ENCODE assay signal across 10 cellular contexts in the genomic region with DNA sequence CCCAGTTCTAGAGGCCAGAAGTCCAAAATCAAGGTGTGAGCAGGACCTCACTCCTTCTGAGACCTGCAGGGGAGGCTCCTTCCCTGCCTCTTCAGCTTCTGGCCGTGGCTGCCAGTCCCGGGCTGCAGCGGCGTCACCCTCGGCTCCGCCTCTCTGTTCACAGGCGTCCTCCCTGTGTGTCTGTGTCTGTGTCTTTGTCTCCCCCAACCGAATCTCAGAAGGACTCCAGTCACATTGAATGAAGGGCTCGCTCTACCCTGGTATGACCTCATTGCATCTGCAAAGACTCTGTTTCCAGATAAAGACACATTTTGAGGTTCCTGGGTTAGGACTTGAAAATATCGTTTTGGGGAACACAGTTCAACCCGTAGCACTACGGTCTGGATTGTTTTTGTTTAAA. TPM values are rescaled to one million over a fixed set of nuclear protein-coding genes. Genes with fewer than 3 reads are reported as not detected.
A peak's percentile ranks its signal among the peaks of the same experiment; 100 is the strongest.
DNase-seq lines count a peak whose midpoint lies in the region; FAIRE-seq and TF ChIP-seq lines count a peak whose summit lies in the region.
"Had no signal": no experiment of that assay in that cellular context is flagged by ENCODE, and none has a peak within 500 bp of the region (broad histone marks: within the 10 kb centered on the region; RNA-seq: fewer than 3 reads in every experiment).

No MANE protein-coding gene starts in this region.

- H3K27me3 Mint-ChIP-seq in astrocyte (ENCODE audit: low read depth, unreplicated experiment): no peaks in the 10 kb centered on the region

- no peaks in the 10 kb centered on the region for H3K9me3 Mint-ChIP-seq in astrocyte (ENCODE audit: unreplicated experiment)
- H3K9me3 Mint-ChIP-seq: T-helper 1 cell treated with Interleukin-12 subunit alpha and Interleukin-12 subunit beta and Interleukin-4 antibody, amounts not matched to agents 30 μg/mL and 1 μg/mL, for 36 hours had no signal

- no peaks in the 10 kb centered on the region for H3K9me3 ChIP-seq in SJSA1 (replicated peaks)
- H3K9me3 ChIP-seq in astrocyte (ENCODE audit: insufficient read depth, low read depth, low read length): no peaks in the 10 kb centered on the region

- H3K36me3 ChIP-seq in GM06990 (ENCODE audit: control insufficient read depth, insufficient read depth, low read length) (no peaks in the 10 kb centered on the region), SJSA1 (no peaks in the 10 kb centered on the region), astrocyte (ENCODE audit: insufficient read depth, low read length) (no peaks in the 10 kb centered on the region)

- peaks cover 8% of the 10 kb centered on the region for H3K4me1 Mint-ChIP-seq in astrocyte (ENCODE audit: low read depth, unreplicated experiment)

- H3K27ac Mint-ChIP-seq in astrocyte (ENCODE audit: unreplicated experiment): no peak overlapping the region
- H3K27ac Mint-ChIP-seq: T-helper 1 cell treated with Interleukin-12 subunit alpha and Interleukin-12 subunit beta and Interleukin-4 antibody, amounts not matched to agents 30 μg/mL and 1 μg/mL, for 36 hours had no signal

- no peaks in the 10 kb centered on the region for H4K20me1 ChIP-seq in astrocyte (ENCODE audit: insufficient read depth, low read length)

- H3K27ac ChIP-seq in SJSA1: no peak overlapping the region
- H3K27ac ChIP-seq in astrocyte (ENCODE audit: low read depth, low read length): no peak overlapping the region

- H3K4me2 ChIP-seq in astrocyte (ENCODE audit: low read length): peak overlapping the region; percentile 39

- H3K4me1 ChIP-seq in SJSA1 (replicated peaks): no peaks in the 10 kb centered on the region
- H3K4me1 ChIP-seq in astrocyte (ENCODE audit: insufficient read depth, low read length): no peaks in the 10 kb centered on the region

- no peak overlapping the region for H3K4me3 ChIP-seq in GM06990 (replicated peaks; ENCODE audit: low read depth, low read length)
- no peak overlapping the region for H3K4me3 ChIP-seq in Jurkat, Clone E6-1 (ENCODE audit: low read length)
- H3K4me3 ChIP-seq in SJSA1: no peak overlapping the region
- H3K4me3 ChIP-seq in astrocyte (ENCODE audit: insufficient read depth, low read depth, low read length): no peak overlapping the region

- H3K27me3 ChIP-seq in GM06990 (replicated peaks; ENCODE audit: control insufficient read depth, insufficient read depth, low read length): no peaks in the 10 kb centered on the region
- no peaks in the 10 kb centered on the region for H3K27me3 ChIP-seq in SJSA1 (replicated peaks)
- no peaks in the 10 kb centered on the region for H3K27me3 ChIP-seq in astrocyte (ENCODE audit: insufficient read depth, low read length)

- no peaks in the 10 kb centered on the region for H3K36me3 Mint-ChIP-seq in astrocyte (ENCODE audit: low read depth, unreplicated experiment)

- peak overlapping the region; percentile 37 for H2AFZ ChIP-seq in astrocyte (ENCODE audit: low read depth, low read length)

- TF ChIP-seq CTCF in GM06990 (IDR thresholded peaks at IDR 0.05; ENCODE audit: insufficient read depth, low read length, poor library complexity, severe bottlenecking) (peak; percentile 29), astrocyte (IDR thresholded peaks at IDR 0.05; ENCODE audit: insufficient read depth, low read depth, low read length) (no peak)

- no peak overlapping the region for H3K4me3 Mint-ChIP-seq in astrocyte (ENCODE audit: unreplicated experiment)
- H3K4me3 Mint-ChIP-seq: T-helper 1 cell treated with Interleukin-12 subunit alpha and Interleukin-12 subunit beta and Interleukin-4 antibody, amounts not matched to agents 30 μg/mL and 1 μg/mL, for 36 hours had no signal

- FAIRE-seq in astrocyte (lab: Jason Lieb, UNC) (no peak), GM12891 (lab: Jason Lieb, UNC) (no peak)

- DNase-seq in GM06990 (ENCODE audit: extremely low read depth, insufficient read length): peak; percentile 11
- peak; percentile 47 for DNase-seq in Jurkat, Clone E6-1 (ENCODE audit: low read depth, low spot score)
- DNase-seq in SJSA1 (ENCODE audit: low read depth in 1 of 2, low spot score in 2 of 2): peak; percentile 34 to 66
- no peak for DNase-seq in astrocyte (ENCODE audit: low read depth)
- DNase-seq in iPS-NIHi7 (ENCODE audit: extremely low spot score): peak; percentile 80
- DNase-seq in stimulated activated CD4-positive, alpha-beta T cell treated with anti-CD3 and anti-CD28 coated beads, Interleukin-2, amount 100 ng/mL, for 48 hours: peak; percentile 19 to 25
- no peak for DNase-seq in GM12891 (ENCODE audit: insufficient read length, low spot score)
- DNase-seq in effector CD8-positive, alpha-beta T cell (lab: John Stamatoyannopoulos, UW): no peak

- no peaks in the 10 kb centered on the region for H3K79me2 ChIP-seq in astrocyte (ENCODE audit: insufficient read depth, low read length)

- no peak for TF ChIP-seq POLR2A in GM12891 (IDR thresholded peaks at IDR 0.05; ENCODE audit: low read depth, low read length)

- no peak overlapping the region for H3K9ac ChIP-seq in astrocyte (ENCODE audit: low read length)

TF ChIP-seq in GM12891, 5 proteins besides CTCF, POLR2A, EP300 and RAD21:
- TF ChIP-seq POU2F2 (IDR thresholded peaks at IDR 0.05; ENCODE audit: low read depth, low read length) (no peak), PAX5 (IDR thresholded peaks at IDR 0.05; ENCODE audit: insufficient read depth, low read length, severe bottlenecking) (no peak), TAF1 (IDR thresholded peaks at IDR 0.05; ENCODE audit: low read depth, low read length) (no peak), POLR2AphosphoS5 (IDR thresholded peaks at IDR 0.05; ENCODE audit: low read depth, low read length) (no peak), SPI1 (IDR thresholded peaks at IDR 0.05; ENCODE audit: low read depth, low read length) (no peak)

RNA-seq across cellular contexts. Expression of gene GALNT11, which starts 33.1 kb away (rescaled TPM):
- 30.6 TPM for polyA plus RNA-seq in Jurkat, Clone E6-1 (2012; ENCODE audit: insufficient read depth, insufficient read length)
- 42.9 and 48.8 TPM in 2 replicates for total RNA-seq in SJSA1 (2014; rRNA removed; shearing (Covaris generic))
- total RNA-seq in astrocyte: 22.4 and 23.0 TPM in 2 replicates
- polyA plus RNA-seq in GM12891 (2012; ENCODE audit: low read depth, missing spikeins): 6.5 TPM

RNA-seq across cellular contexts. Expression of gene GALNTL5, which starts 36.1 kb away (rescaled TPM):
- not detected for polyA plus RNA-seq in Jurkat, Clone E6-1 (2012; ENCODE audit: insufficient read depth, insufficient read length)
- total RNA-seq in SJSA1 (2014; rRNA removed; shearing (Covaris generic)): not detected in 2 replicates
- total RNA-seq in astrocyte: not detected in 2 replicates
- polyA plus RNA-seq in GM12891 (2012; ENCODE audit: low read depth, missing spikeins): not detected
- total RNA-seq: skeletal muscle tissue had no signal

Comparison
In these comparisons a context has a peak if more than half of its experiments do, and no peak if none do; other contexts are left out.
1. DNase-seq: peak in GM06990 (single experiment), Jurkat, Clone E6-1 (single experiment), SJSA1 (2 of 2), iPS-NIHi7 (single experiment) and stimulated activated CD4-positive, alpha-beta T cell treated with anti-CD3 and anti-CD28 coated beads, Interleukin-2, amount 100 ng/mL, for 48 hours (2 of 2); none in astrocyte (single experiment), GM12891 (single experiment) and effector CD8-positive, alpha-beta T cell (single experiment).